ENCODE assay signal across 29 cellular contexts in the genomic region with DNA sequence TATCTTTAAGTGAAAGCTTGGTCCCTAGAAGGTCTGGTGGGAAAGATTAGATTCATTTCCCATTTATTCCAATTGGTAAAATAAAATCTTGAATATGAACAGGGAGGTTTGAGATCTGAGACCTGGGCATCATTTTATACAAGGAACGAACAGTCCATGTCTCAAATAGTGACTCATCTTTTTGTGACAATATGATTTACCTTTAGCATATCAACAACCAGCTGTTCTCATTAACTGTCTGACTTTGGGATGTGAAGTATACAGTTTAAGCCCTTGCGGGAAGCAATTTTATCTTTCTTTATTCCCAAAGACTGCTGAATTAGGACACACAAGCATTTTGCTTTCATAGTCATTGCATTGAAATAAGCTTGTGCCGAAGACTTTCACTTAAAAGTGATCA.
"Had no signal": no experiment of that assay in that cellular context is flagged by ENCODE, and none has a peak within 500 bp of the region (broad histone marks: within the 10 kb centered on the region; RNA-seq: fewer than 3 reads in every experiment).

No MANE protein-coding gene starts in this region.

- ATAC-seq: activated CD8-positive, alpha-beta T cell treated with anti-CD3 and anti-CD28 coated beads for 36 hours; activated naive CD4-positive, alpha-beta T cell treated with anti-CD3 and anti-CD28 coated beads, Interleukin-2, amount 50 U/mL, for 72 hours; activated T-cell treated with anti-CD3 and anti-CD28 coated beads, Interleukin-2, amount 50 U/mL, for 4 hours; activated T-cell treated with anti-CD3 and anti-CD28 coated beads, Interleukin-2, amount 50 U/mL, for 72 hours; activated T-helper 17 cell treated with anti-CD3 and anti-CD28 coated beads, Interleukin-2, amount 50 U/mL, for 72 hours; body of pancreas had no signal

- DNase-seq: activated B cell treated with CpG ODN at 0.5 μM for 24 hours; activated CD4-positive, alpha-beta memory T cell treated with anti-CD3 and anti-CD28 coated beads for 36 hours; activated CD4-positive, alpha-beta T cell treated with anti-CD3 and anti-CD28 coated beads for 4 hours; activated CD4-positive, alpha-beta T cell treated with anti-CD3 and anti-CD28 coated beads, Interleukin-2, amount 10 ng/mL, durations not matched to agents 24 days and 14 days; activated CD4-positive, alpha-beta T cell treated with anti-CD3 and anti-CD28 coated beads, Interleukin-2, amount 50 U/mL, for 1 hour; activated CD4-positive, alpha-beta T cell treated with anti-CD3 and anti-CD28 coated beads, Interleukin-2, amount 50 U/mL, for 4 hours; activated CD4-positive, CD25-positive, alpha-beta regulatory T cell treated with anti-CD3 and anti-CD28 coated beads, Interleukin-2, amount 50 U/mL, for 72 hours; activated CD8-positive, alpha-beta memory T cell treated with anti-CD3 and anti-CD28 coated beads, Interleukin-2, amount 50 U/mL, for 4 hours; activated CD8-positive, alpha-beta T cell treated with anti-CD3 and anti-CD28 coated beads for 36 hours; activated effector memory CD4-positive, alpha-beta T cell treated with anti-CD3 and anti-CD28 coated beads, Interleukin-2, amount 50 U/mL, for 16 hours; activated gamma-delta T cell treated with Interleukin-2 at 50 U/mL for 16 hours; activated naive CD4-positive, alpha-beta T cell; activated naive CD4-positive, alpha-beta T cell treated with anti-CD3 and anti-CD28 coated beads for 36 hours; activated naive CD4-positive, alpha-beta T cell treated with anti-CD3 and anti-CD28 coated beads, Interleukin-2, amount 50 U/mL, for 16 hours; activated naive CD8-positive, alpha-beta T cell treated with anti-CD3 and anti-CD28 coated beads for 36 hours; activated T-cell treated with anti-CD3 and anti-CD28 coated beads for 4 hours; activated T-cell treated with anti-CD3 and anti-CD28 coated beads, Interleukin-2, amount 50 U/mL, for 1 hour; activated T-cell treated with anti-CD3 and anti-CD28 coated beads, Interleukin-2, amount 50 U/mL, for 4 hours; activated T-cell treated with anti-CD3 and anti-CD28 coated beads, Interleukin-2, amount 50 U/mL, for 72 hours; adrenal gland; amniotic stem cell; aorta; body of pancreas; brain microvascular endothelial cell; central memory CD4-positive, alpha-beta T cell; T-helper 2 cell; T-helper 9 cell had no signal
